Comparison of ENCODE assay signal across 15 cellular contexts in the genomic region with DNA sequence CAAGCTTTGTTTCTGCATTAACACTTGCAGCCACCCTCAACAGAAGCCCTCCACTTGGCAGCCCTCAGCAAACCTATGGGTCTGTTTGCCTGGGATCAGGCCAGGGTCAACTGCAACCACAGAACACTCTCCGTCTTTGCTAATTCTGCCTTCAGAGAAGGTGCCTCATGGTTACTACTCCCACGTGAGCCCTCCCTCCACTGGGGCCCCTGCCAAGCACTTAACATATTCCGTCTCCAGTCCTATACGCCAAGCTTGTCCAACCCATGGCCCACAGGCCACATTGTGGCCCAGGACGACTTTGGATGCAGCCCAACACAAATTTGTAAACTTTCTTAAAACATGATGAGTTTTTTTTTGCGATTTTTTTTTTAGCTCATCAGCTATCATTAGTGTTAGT. TPM values are rescaled to one million over a fixed set of nuclear protein-coding genes. Genes with fewer than 3 reads are reported as not detected.
DNase-seq lines count a peak whose midpoint lies in the region; FAIRE-seq and TF ChIP-seq lines count a peak whose summit lies in the region.
"Had no signal": no experiment of that assay in that cellular context is flagged by ENCODE, and none has a peak within 500 bp of the region (broad histone marks: within the 10 kb centered on the region; RNA-seq: fewer than 3 reads in every experiment).

No MANE protein-coding gene starts in this region.

- H3K9ac ChIP-seq in endodermal cell (ENCODE audit: extremely low read depth, low read length, poor library complexity, severe bottlenecking) (no peak overlapping the region), smooth muscle cell (ENCODE audit: low read depth) (no peak overlapping the region)

- H2AFZ ChIP-seq in smooth muscle cell (ENCODE audit: low read depth), result no peak overlapping the region

- DNase-seq in left ventricle myocardium inferior (no peak), right atrium auricular region (ENCODE audit: low spot score) (no peak), endodermal cell (peak; percentile 46), NCI-H524 (lab: John Stamatoyannopoulos, UW) (no peak), smooth muscle cell (lab: John Stamatoyannopoulos, UW; ENCODE audit: unreplicated experiment) (no peak), HTR-8/SVneo (ENCODE audit: insufficient read length, low spot score) (no peak), SHP77 treated with DMSO at 0.1 percent for 48 hours (lab: John Stamatoyannopoulos, UW) (no peak)
- DNase-seq: C1 segment of cervical spinal cord; CD4-positive, alpha-beta memory T cell; DMS79 had no signal

- H3K79me2 ChIP-seq in smooth muscle cell (ENCODE audit: low read depth), result no peaks in the 10 kb centered on the region

- H3K4me1 Mint-ChIP-seq in endodermal cell (peaks cover 42% of the 10 kb centered on the region), nephron (peaks cover 64% of the 10 kb centered on the region)
- H3K4me1 Mint-ChIP-seq: B cell; CD4-positive, alpha-beta memory T cell had no signal

- H3K9me3 ChIP-seq in left ventricle myocardium inferior (replicated peaks), result no peaks in the 10 kb centered on the region
- H3K9me3 ChIP-seq in right atrium auricular region, result no peaks in the 10 kb centered on the region
- H3K9me3 ChIP-seq in endodermal cell (ENCODE audit: control insufficient read depth, low read length), result no peaks in the 10 kb centered on the region
- H3K9me3 ChIP-seq in smooth muscle cell (replicated peaks; ENCODE audit: low read depth), result no peaks in the 10 kb centered on the region

- peaks cover 56% of the 10 kb centered on the region for H3K4me1 ChIP-seq in left ventricle myocardium inferior
- peaks cover 0 to 53% of the 10 kb centered on the region in 2 donors for H3K4me1 ChIP-seq in right atrium auricular region
- peaks cover 13% of the 10 kb centered on the region for H3K4me1 ChIP-seq in endodermal cell (ENCODE audit: control insufficient read depth, insufficient read depth, low read length)
- H3K4me1 ChIP-seq in smooth muscle cell (ENCODE audit: low read depth), result no peaks in the 10 kb centered on the region

- H3K4me2 ChIP-seq in smooth muscle cell, result no peak overlapping the region

- peaks cover 9% of the 10 kb centered on the region for H3K36me3 ChIP-seq in left ventricle myocardium inferior
- no peaks in the 10 kb centered on the region for H3K36me3 ChIP-seq in right atrium auricular region
- H3K36me3 ChIP-seq in endodermal cell (ENCODE audit: control insufficient read depth, insufficient read depth, low read length), result no peaks in the 10 kb centered on the region
- H3K36me3 ChIP-seq in smooth muscle cell (ENCODE audit: low read depth), result no peaks in the 10 kb centered on the region

- WGBS in endodermal cell (ENCODE audit: insufficient coverage in 1 of 2, insufficient read length in 1 of 2), 2 experiments, result 78 to 80% methylated on average over 5 to 6 of the region's 6 CpGs
- WGBS in smooth muscle cell (ENCODE audit: low lambda C conversion rate), result 83% methylated on average over 6 of the region's 6 CpGs

- H3K36me3 Mint-ChIP-seq in endodermal cell (ENCODE audit: low read depth), result no peaks in the 10 kb centered on the region
- H3K36me3 Mint-ChIP-seq in nephron (ENCODE audit: low read depth), result peaks cover 22% of the 10 kb centered on the region
- H3K36me3 Mint-ChIP-seq: CD4-positive, alpha-beta memory T cell had no signal

- peaks cover 7% of the 10 kb centered on the region for H3F3A ChIP-seq in smooth muscle cell (ENCODE audit: low read depth)

- no peaks in the 10 kb centered on the region for H4K20me1 ChIP-seq in smooth muscle cell (ENCODE audit: low read depth)

- H3K27me3 ChIP-seq in left ventricle myocardium inferior (ENCODE audit: low read depth) (no peaks in the 10 kb centered on the region), right atrium auricular region (no peaks in the 10 kb centered on the region), endodermal cell (ENCODE audit: control insufficient read depth, insufficient read depth, low read length, poor library complexity, severe bottlenecking) (no peaks in the 10 kb centered on the region), smooth muscle cell (ENCODE audit: low read depth) (no peaks in the 10 kb centered on the region)

- H3K27ac Mint-ChIP-seq in endodermal cell (no peak overlapping the region), nephron (peak overlapping the region; percentile 76 to 96 (median 94))
- H3K27ac Mint-ChIP-seq: B cell had no signal

- H3K27ac ChIP-seq in left ventricle myocardium inferior (replicated peaks) (peak overlapping the region; percentile 68), right atrium auricular region (no peak overlapping the region), endodermal cell (ENCODE audit: low read depth, low read length) (no peak overlapping the region), smooth muscle cell (ENCODE audit: low read depth) (no peak overlapping the region)

- H3K4me3 Mint-ChIP-seq in endodermal cell, result no peak overlapping the region
- peak overlapping the region in 2 of 3 experiments; percentile 5 to 34 for H3K4me3 Mint-ChIP-seq in nephron
- H3K4me3 Mint-ChIP-seq: B cell; CD4-positive, alpha-beta memory T cell had no signal

- H3K9me3 Mint-ChIP-seq in endodermal cell (no peaks in the 10 kb centered on the region), nephron (no peaks in the 10 kb centered on the region)
- H3K9me3 Mint-ChIP-seq: CD4-positive, alpha-beta memory T cell had no signal

- intact Hi-C loops in left ventricle myocardium inferior (cut with micrococcal nuclease), result loop anchor here (10.0 kb wide), 1 partner anchor 487 kb away; no protein-coding TSS in a partner anchor

- FAIRE-seq in HTR-8/SVneo (lab: Jason Lieb, UNC), result no peak
- FAIRE-seq: GM12878, GM18507, H54 had no signal

- H3K27me3 Mint-ChIP-seq in endodermal cell (ENCODE audit: insufficient read depth) (no peaks in the 10 kb centered on the region), nephron (ENCODE audit: low read depth) (peaks cover 19% of the 10 kb centered on the region)

- no peak overlapping the region for H3K4me3 ChIP-seq in left ventricle myocardium inferior
- no peak overlapping the region for H3K4me3 ChIP-seq in right atrium auricular region
- no peak overlapping the region for H3K4me3 ChIP-seq in endodermal cell (ENCODE audit: low read length)
- H3K4me3 ChIP-seq in smooth muscle cell, result no peak overlapping the region
- H3K4me3 ChIP-seq: GM12878 had no signal

- no peak for TF ChIP-seq CTCF in left ventricle myocardium inferior (IDR thresholded peaks at IDR 0.05; ENCODE audit: borderline replicate concordance)
- no peak for TF ChIP-seq CTCF in right atrium auricular region (IDR thresholded peaks at IDR 0.05)
- TF ChIP-seq CTCF in endodermal cell (conservative IDR thresholded peaks at IDR 0.05), result no peak
- TF ChIP-seq CTCF in nephron (IDR thresholded peaks at IDR 0.05; ENCODE audit: unreplicated experiment in 3 of 3), result no peak
- TF ChIP-seq CTCF in smooth muscle cell (IDR thresholded peaks at IDR 0.05; ENCODE audit: borderline replicate concordance, insufficient read depth, poor library complexity, severe bottlenecking), result no peak

RNA-seq across cellular contexts. Expression of a gene that starts 54.7 kb away (rescaled TPM):
- total RNA-seq in left ventricle myocardium inferior (15.0 TPM), right atrium auricular region (10 to 100 TPM; 10.1 to 11.5 TPM), endodermal cell (10 to 100 TPM; 13.9 to 15.4 TPM), smooth muscle cell (3.9 and 6.4 TPM in 2 replicates)
- polyA plus RNA-seq in endodermal cell (2013, experiment 1 of 2), result 5.3 TPM
- polyA plus RNA-seq in endodermal cell (2013, experiment 2 of 2), result 4.5 TPM
- polyA plus RNA-seq in smooth muscle cell, result 4.3 and 5.3 TPM in 2 replicates
